Comparison of ENCODE assay signal across 15 cellular contexts in genomic region chr11:34433899-34434298, GRCh38. TPM values are rescaled to one million over a fixed set of nuclear protein-coding genes. Genes with fewer than 3 reads are reported as not detected.
DNase-seq lines count a peak whose midpoint lies in the region; ATAC-seq, FAIRE-seq and TF ChIP-seq lines count a peak whose summit lies in the region.
"Had no signal": no experiment of that assay in that cellular context is flagged by ENCODE, and none has a peak within 500 bp of the region (broad histone marks: within the 10 kb centered on the region; RNA-seq: fewer than 3 reads in every experiment).

No MANE protein-coding gene starts in this region.

- no peak for TF ChIP-seq CTCF in HepG2 (CRISPR knock-in tag; IDR thresholded peaks at IDR 0.05)
- TF ChIP-seq CTCF in CD14-positive monocyte (IDR thresholded peaks at IDR 0.05), result no peak

- ATAC-seq in HepG2 (peak; percentile 22), T-helper 17 cell (no peak)
- ATAC-seq in effector memory CD8-positive, alpha-beta T cell (replicated peaks), result no peak

- H3K4me3 Mint-ChIP-seq in effector memory CD8-positive, alpha-beta T cell, result no peak overlapping the region
- H3K4me3 Mint-ChIP-seq in T-helper 17 cell (no peak overlapping the region), CD14-positive monocyte (no peak overlapping the region)

- H3K27ac Mint-ChIP-seq in effector memory CD8-positive, alpha-beta T cell, result no peak overlapping the region
- no peak overlapping the region for H3K27ac Mint-ChIP-seq in T-helper 17 cell
- H3K27ac Mint-ChIP-seq in CD14-positive monocyte, result no peak overlapping the region
- H3K27ac Mint-ChIP-seq: CD8-positive, alpha-beta memory T cell had no signal

- FAIRE-seq in HepG2 (lab: Jason Lieb, UNC), result peak; percentile 72
- FAIRE-seq: A204.1 had no signal

- peaks cover 7 to 21% of the 10 kb centered on the region in 2 donors for H3K27me3 Mint-ChIP-seq in effector memory CD8-positive, alpha-beta T cell
- peaks cover 28% of the 10 kb centered on the region for H3K27me3 Mint-ChIP-seq in T-helper 17 cell
- peaks cover 0 to 4% (median 0%) of the 10 kb centered on the region in 3 donors for H3K27me3 Mint-ChIP-seq in CD14-positive monocyte (ENCODE audit: low read depth in 3 of 3)

- no peaks in the 10 kb centered on the region for H3K36me3 ChIP-seq in HepG2 (replicated peaks in 1 of 2; ENCODE audit: control insufficient read depth in 1 of 2, insufficient read depth in 2 of 2, low read length in 2 of 2)
- H3K36me3 ChIP-seq: BE2C had no signal

- no peaks in the 10 kb centered on the region for H3K9me3 Mint-ChIP-seq in effector memory CD8-positive, alpha-beta T cell
- H3K9me3 Mint-ChIP-seq in CD14-positive monocyte, result no peaks in the 10 kb centered on the region
- H3K9me3 Mint-ChIP-seq: CD8-positive, alpha-beta memory T cell had no signal

- no peak for TF ChIP-seq POLR2A in HepG2 (IDR thresholded peaks at IDR 0.05; ENCODE audit: insufficient read depth in 1 of 2, low read depth in 2 of 2, low read length in 2 of 2)

- POLR2A ChIA-PET in HepG2 (lab: Yijun Ruan, JAX), result interaction anchor here (1.4 to 2.0 kb wide), 2 partner anchors 70 to 78 kb away, joined by 3 to 5 read pairs; no protein-coding TSS in a partner anchor

- H3K4me2 ChIP-seq in HepG2 (ENCODE audit: low read depth, low read length), result peak overlapping the region; percentile 50

- no peaks in the 10 kb centered on the region for H3K27me3 ChIP-seq in HepG2 (ENCODE audit: control insufficient read depth in 1 of 2, insufficient read depth in 2 of 2, low read length in 2 of 2)
- H3K27me3 ChIP-seq: BE2C had no signal

- in situ Hi-C loops in HepG2 (cut with HindIII; ENCODE audit: extremely low pct_ligation_motif_present, low pct_unique_long_range_greater_than_20kb), result no loop called here

- CTCF ChIA-PET in HepG2 (lab: Yijun Ruan, JAX; ENCODE audit: low intra/inter-chr PET ratio, low total read pairs), result no interaction called here

- peaks cover 5% of the 10 kb centered on the region for H3K36me3 Mint-ChIP-seq in effector memory CD8-positive, alpha-beta T cell (ENCODE audit: insufficient read depth)
- peaks cover 2% of the 10 kb centered on the region for H3K36me3 Mint-ChIP-seq in T-helper 17 cell (ENCODE audit: low read depth)
- H3K36me3 Mint-ChIP-seq in CD14-positive monocyte, result no peaks in the 10 kb centered on the region

- H3K4me1 Mint-ChIP-seq in effector memory CD8-positive, alpha-beta T cell (ENCODE audit: low read depth in 2 of 2), result peaks cover 0 to 3% of the 10 kb centered on the region in 2 donors
- peaks cover 12% of the 10 kb centered on the region for H3K4me1 Mint-ChIP-seq in T-helper 17 cell
- peaks cover 53% of the 10 kb centered on the region for H3K4me1 Mint-ChIP-seq in CD14-positive monocyte

- BruUV-seq in HepG2 (replicated peaks; lab: Mats Ljungman, UMichigan), result no TSS peak

- intact Hi-C loops in HepG2 (cut with micrococcal nuclease; ENCODE audit: unreplicated experiment), result no loop called here
- intact Hi-C loops in CD14-positive monocyte (cut with micrococcal nuclease), result loop anchor here in 1 of 2 donors (5.0 kb wide), 1 partner anchor 62 kb away; no protein-coding TSS in a partner anchor

- peak overlapping the region; percentile 1; the same call in 1 of the 2 replicates for H3K9ac ChIP-seq in HepG2 (ENCODE audit: insufficient read depth, low read depth, low read length)

- DNase-seq in DMS53 (lab: John Stamatoyannopoulos, UW) (peak; percentile 58), NCI-H69 (lab: John Stamatoyannopoulos, UW) (peak; percentile 31), epithelial cell of prostate (ENCODE audit: low read depth, low spot score) (no peak), HepG2 (ENCODE audit: low spot score) (peak; percentile 70), T-helper 17 cell (no peak), OCI-M1 (lab: John Stamatoyannopoulos, UW) (no peak), CD14-positive monocyte (ENCODE audit: low spot score) (no peak)
- DNase-seq in effector memory CD8-positive, alpha-beta T cell, result no peak
- DNase-seq: BE2C; Caco-2; CD8-positive, alpha-beta memory T cell; HCEC 1CT had no signal

- no peak for TF ChIP-seq RAD21 in HepG2 (CRISPR knock-in tag; IDR thresholded peaks at IDR 0.05)

- no peaks in the 10 kb centered on the region for H3K9me3 ChIP-seq in HepG2 (ENCODE audit: low read length)
- no peaks in the 10 kb centered on the region for H3K9me3 ChIP-seq in T-helper 17 cell (ENCODE audit: control insufficient read depth, low read length, poor library complexity, severe bottlenecking)
- H3K9me3 ChIP-seq: BE2C, Caco-2 had no signal

- 0% methylated on average over 3 of the region's 3 CpGs for WGBS in HepG2 (ENCODE audit: low lambda C conversion rate)

- peaks cover 40% of the 10 kb centered on the region for H3K4me1 ChIP-seq in HepG2 (ENCODE audit: insufficient read depth, low read length)
- H3K4me1 ChIP-seq: BE2C had no signal

- H3K27ac ChIP-seq in epithelial cell of prostate, result peak overlapping the region; percentile 13
- no peak overlapping the region for H3K27ac ChIP-seq in HepG2 (ENCODE audit: extremely low read length, insufficient read depth, low read length)
- H3K27ac ChIP-seq: C4-2B, HL-60 had no signal

- H3K4me3 ChIP-seq in HepG2 (replicated peaks in 1 of 3; ENCODE audit: insufficient read depth in 1 of 3, low read depth in 2 of 3, low read length in 3 of 3), result no peak overlapping the region; a peak in 1 of 6 replicates

- H4K20me1 ChIP-seq in HepG2 (ENCODE audit: insufficient read depth, low read length), result no peaks in the 10 kb centered on the region

- TF ChIP-seq EP300 in HepG2 (IDR thresholded peaks at IDR 0.05; ENCODE audit: low read depth in 2 of 2, low read length in 2 of 2), result peak in 1 of 2 experiments; percentile 22; a peak in 1 of 4 replicates
- TF ChIP-seq EP300 in HepG2 (CRISPR knock-in tag; IDR thresholded peaks at IDR 0.05; ENCODE audit: borderline replicate concordance), result peak; percentile 24; the same call in 1 of the 2 replicates

- no peaks in the 10 kb centered on the region for H3K79me2 ChIP-seq in HepG2 (ENCODE audit: insufficient read depth, low read length)

- no peak overlapping the region for H2AFZ ChIP-seq in HepG2 (ENCODE audit: low read length)

TF ChIP-seq in HepG2, 621 proteins besides CTCF, POLR2A, EP300 and RAD21 (continues in another document):
- TF ChIP-seq ZSCAN22 (CRISPR knock-in tag; IDR thresholded peaks at IDR 0.05), result no peak
- TF ChIP-seq ZNF335 (CRISPR knock-in tag; IDR thresholded peaks at IDR 0.05), result no peak
- no peak for TF ChIP-seq ATRX (CRISPR knock-in tag; IDR thresholded peaks at IDR 0.05; ENCODE audit: borderline replicate concordance)
- no peak for TF ChIP-seq ZNF605 (CRISPR knock-in tag; IDR thresholded peaks at IDR 0.05)
- TF ChIP-seq KDM2A (CRISPR knock-in tag; IDR thresholded peaks at IDR 0.05; ENCODE audit: borderline replicate concordance, low read depth), result 0 out of 2 replicates have a peak, but pooled peaks have one; percentile 21
- 0 out of 2 replicates have a peak, but pooled peaks have one; percentile 28 for TF ChIP-seq ZFX (CRISPR knock-in tag; IDR thresholded peaks at IDR 0.05; ENCODE audit: low read depth)
- 0 out of 2 replicates have a peak, but pooled peaks have one; percentile 37 for TF ChIP-seq HMG20B (CRISPR knock-in tag; conservative IDR thresholded peaks at IDR 0.05)
- TF ChIP-seq ZNF235 (CRISPR knock-in tag; IDR thresholded peaks at IDR 0.05; ENCODE audit: borderline replicate concordance), result no peak
- TF ChIP-seq STAG1 (CRISPR knock-in tag; IDR thresholded peaks at IDR 0.05), result no peak
- TF ChIP-seq SKI (IDR thresholded peaks at IDR 0.05; ENCODE audit: partially characterized antibody), result peak; percentile 95
- TF ChIP-seq PITX1 (CRISPR knock-in tag; IDR thresholded peaks at IDR 0.05), result peak; percentile 75
- TF ChIP-seq ZNF841 (CRISPR knock-in tag; IDR thresholded peaks at IDR 0.05; ENCODE audit: borderline replicate concordance), result 0 out of 2 replicates have a peak, but pooled peaks have one; percentile 35
- TF ChIP-seq HHEX (CRISPR knock-in tag; IDR thresholded peaks at IDR 0.05), result peak; percentile 22; the same call in 1 of the 2 replicates

RNA-seq across cellular contexts. Expression of gene CAT, which starts 4.8 kb away (rescaled TPM):
- total RNA-seq in HepG2 (2016; rRNA removed; fragmentation: Illumina TruSeq; extraction: Trizol) (136 and 180 TPM in 2 replicates), T-helper 17 cell (10 to 100 TPM; 22.2 to 27.8 TPM)
- 9.7 and 10.8 TPM in 2 replicates for total RNA-seq in HepG2 (2016; cell fraction: cytosol; rRNA removed; fragmentation: Illumina TruSeq; extraction: Trizol; ENCODE audit: low read depth)
- 129 and 184 TPM in 2 replicates for total RNA-seq in HepG2 (2016; cell fraction: insoluble cytoplasmic fraction; rRNA removed; fragmentation: Illumina TruSeq; extraction: Trizol)
- total RNA-seq in HepG2 (2016; cell fraction: membrane; rRNA removed; fragmentation: Illumina TruSeq; extraction: Trizol), result 22.3 and 26.9 TPM in 2 replicates
- total RNA-seq in HepG2 (2016; cell fraction: nucleus; rRNA removed; fragmentation: Illumina TruSeq; extraction: Trizol), result 83.1 and 95.5 TPM in 2 replicates
- polyA plus RNA-seq in HepG2 (2011; rRNA removed) (73.9 and 107 TPM in 2 replicates), CD14-positive monocyte (100 to 1,000 TPM; 429 to 432 TPM)
- polyA plus RNA-seq in HepG2 (2011; cell fraction: cytosol; rRNA removed), result 70.1 and 74.0 TPM in 2 replicates
- 59.3 and 67.4 TPM in 2 replicates for polyA plus RNA-seq in HepG2 (2011; cell fraction: nucleus; rRNA removed)
- polyA plus RNA-seq in HepG2 (2012), result 33.8 and 46.3 TPM in 2 replicates
- polyA plus RNA-seq in HepG2 (2016; cell fraction: cytosol; fragmentation: Illumina TruSeq; extraction: Trizol; ENCODE audit: low read depth), result 5.5 and 6.6 TPM in 2 replicates
- 172 and 182 TPM in 2 replicates for polyA plus RNA-seq in HepG2 (2016; cell fraction: insoluble cytoplasmic fraction; fragmentation: Illumina TruSeq; extraction: Trizol; ENCODE audit: low read depth)
- polyA plus RNA-seq in HepG2 (2016; cell fraction: membrane; fragmentation: Illumina TruSeq; extraction: Trizol; ENCODE audit: low read depth), result 13.9 and 15.2 TPM in 2 replicates
- polyA plus RNA-seq in HepG2 (2016; cell fraction: nucleus; fragmentation: Illumina TruSeq; extraction: Trizol; ENCODE audit: insufficient read depth, low read depth), result 118 and 119 TPM in 2 replicates
- 63.3 and 108 TPM in 2 replicates for polyA minus RNA-seq in HepG2 (2011; rRNA and poly(A)+ RNA removed; ENCODE audit: low replicate concordance)
- 36.8 and 38.2 TPM in 2 replicates for polyA minus RNA-seq in HepG2 (2011; cell fraction: cytosol; rRNA and poly(A)+ RNA removed)
- polyA minus RNA-seq in HepG2 (2011; cell fraction: nucleus; rRNA and poly(A)+ RNA removed), result 68.1 and 83.4 TPM in 2 replicates

Comparison
In these comparisons a context has a peak if more than half of its experiments do, and no peak if none do; other contexts are left out.
1. DNase-seq: peak in DMS53 (single experiment), NCI-H69 (single experiment) and HepG2 (single experiment); none in epithelial cell of prostate (single experiment), effector memory CD8-positive, alpha-beta T cell (0 of 3), T-helper 17 cell (0 of 3), OCI-M1 (single experiment) and CD14-positive monocyte (single experiment).